Comparison of ENCODE assay signal across 21 cellular contexts in the genomic region with DNA sequence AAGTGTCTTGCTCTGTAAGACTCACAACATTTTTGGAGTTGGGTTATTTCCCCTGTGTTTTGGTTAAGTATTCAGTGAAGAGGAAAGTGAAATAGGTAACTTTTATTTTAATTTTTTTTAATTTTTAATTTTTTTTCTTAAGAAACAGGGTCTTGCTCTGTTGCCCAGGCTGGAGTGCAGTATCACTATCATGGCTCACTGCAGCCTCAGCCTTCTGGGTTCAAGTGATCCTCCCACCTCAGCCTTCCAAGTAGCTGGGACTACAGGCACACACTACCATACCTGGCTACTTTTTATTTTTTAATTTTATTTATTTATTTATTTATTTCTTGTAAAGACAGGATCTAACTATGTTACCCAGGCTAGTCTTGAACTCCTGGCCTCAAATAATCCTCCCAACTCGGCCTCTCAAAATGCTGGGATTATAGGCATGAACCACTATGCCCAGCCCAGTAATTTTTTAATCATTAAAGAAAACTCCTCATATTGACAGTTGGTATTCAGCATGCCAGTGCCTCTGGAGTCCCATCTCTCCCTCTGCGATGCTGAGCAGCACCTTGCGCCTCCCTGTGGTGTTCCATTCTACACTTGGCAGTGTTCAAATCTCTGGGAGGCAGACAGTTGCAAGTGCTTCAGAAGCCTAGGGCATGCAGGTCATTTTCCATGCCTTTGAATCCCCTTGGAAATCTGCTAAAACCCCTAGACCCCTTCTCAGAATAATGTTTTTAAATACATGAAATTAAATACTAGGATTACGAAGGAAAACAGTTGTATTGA. TPM values are rescaled to one million over a fixed set of nuclear protein-coding genes. Genes with fewer than 3 reads are reported as not detected.
A peak's percentile ranks its signal among the peaks of the same experiment; 100 is the strongest.
DNase-seq lines count a peak whose midpoint lies in the region; ATAC-seq and TF ChIP-seq lines count a peak whose summit lies in the region.
"Had no signal": no experiment of that assay in that cellular context is flagged by ENCODE, and none has a peak within 500 bp of the region (broad histone marks: within the 10 kb centered on the region; RNA-seq: fewer than 3 reads in every experiment).

No MANE protein-coding gene starts in this region.

- H2BK15ac ChIP-seq in mesendoderm (replicated peaks; ENCODE audit: low read depth) = no peak overlapping the region

- H3K23ac ChIP-seq in mesendoderm (ENCODE audit: low read length) = no peak overlapping the region

- H3K27me3 ChIP-seq in mesendoderm (ENCODE audit: insufficient read depth, low read length, poor library complexity) (no peaks in the 10 kb centered on the region), PC-3 (ENCODE audit: low read length) (no peaks in the 10 kb centered on the region)
- H3K27me3 ChIP-seq: heart right ventricle, neutrophil, thyroid gland had no signal

- H3K27ac Mint-ChIP-seq in activated CD4-positive, alpha-beta T cell treated with anti-CD3 and anti-CD28 coated beads for 36 hours = no peak overlapping the region
- H3K27ac Mint-ChIP-seq in activated T-cell treated with anti-CD3 and anti-CD28 coated beads, Interleukin-2, amount 50 U/mL, for 72 hours = no peak overlapping the region
- H3K27ac Mint-ChIP-seq: activated CD4-positive, alpha-beta memory T cell treated with anti-CD3 and anti-CD28 coated beads, Interleukin-2, amount 10 ng/mL, durations not matched to agents 7 days and 5 days; T-helper 1 cell treated with Interleukin-12 subunit alpha and Interleukin-12 subunit beta and Interleukin-4 antibody, amounts not matched to agents 30 μg/mL and 1 μg/mL, for 36 hours had no signal

- no peak for ATAC-seq in activated CD4-positive, alpha-beta T cell treated with anti-CD3 and anti-CD28 coated beads for 36 hours
- ATAC-seq in activated T-cell treated with anti-CD3 and anti-CD28 coated beads, Interleukin-2, amount 50 U/mL, for 72 hours (replicated peaks in 1 of 2) = no peak
- no peak for ATAC-seq in PC-3
- ATAC-seq: heart right ventricle; stimulated activated naive CD8-positive, alpha-beta T cell treated with anti-CD3 and anti-CD28 coated beads, Interleukin-15, Interleukin-2, amounts not matched to agents 100 U/mL and 50 U/mL, for 24 hours had no signal

- H3F3A ChIP-seq in PC-3 (ENCODE audit: low read length, unreplicated experiment) = no peaks in the 10 kb centered on the region

- no peak overlapping the region for H2AK5ac ChIP-seq in mesendoderm (ENCODE audit: low read length)

- no peak overlapping the region for H3K4me2 ChIP-seq in mesendoderm (ENCODE audit: low read length)
- no peak overlapping the region for H3K4me2 ChIP-seq in PC-3 (ENCODE audit: low read length)
- H3K4me2 ChIP-seq: smooth muscle cell had no signal

- H3K18ac ChIP-seq in mesendoderm (ENCODE audit: low read length) = no peak overlapping the region

- intact Hi-C loops in activated CD4-positive, alpha-beta T cell treated with anti-CD3 and anti-CD28 coated beads for 36 hours (cut with DNase I, micrococcal nuclease) = no loop called here
- intact Hi-C loops in PC-3 (cut with micrococcal nuclease) = no loop called here

- H3K9me2 ChIP-seq in PC-3 (replicated peaks; ENCODE audit: low read length) = no peaks in the 10 kb centered on the region

- H4K8ac ChIP-seq in mesendoderm (ENCODE audit: low read depth, low read length) = no peak overlapping the region

- H3K4me1 Mint-ChIP-seq in activated CD4-positive, alpha-beta T cell treated with anti-CD3 and anti-CD28 coated beads for 36 hours = no peaks in the 10 kb centered on the region
- no peaks in the 10 kb centered on the region for H3K4me1 Mint-ChIP-seq in activated T-cell treated with anti-CD3 and anti-CD28 coated beads, Interleukin-2, amount 50 U/mL, for 72 hours (ENCODE audit: low read depth)

- no peaks in the 10 kb centered on the region for H3K36me3 ChIP-seq in mesendoderm (ENCODE audit: control insufficient read depth, insufficient read depth, low read length)
- no peaks in the 10 kb centered on the region for H3K36me3 ChIP-seq in PC-3 (ENCODE audit: low read depth, low read length)
- H3K36me3 ChIP-seq: heart right ventricle, neutrophil, thyroid gland had no signal

- H3K9me3 Mint-ChIP-seq in activated CD4-positive, alpha-beta T cell treated with anti-CD3 and anti-CD28 coated beads for 36 hours (ENCODE audit: low read depth) = no peaks in the 10 kb centered on the region
- no peaks in the 10 kb centered on the region for H3K9me3 Mint-ChIP-seq in activated T-cell treated with anti-CD3 and anti-CD28 coated beads, Interleukin-2, amount 50 U/mL, for 72 hours
- H3K9me3 Mint-ChIP-seq: activated CD4-positive, alpha-beta memory T cell treated with anti-CD3 and anti-CD28 coated beads, Interleukin-2, amount 10 ng/mL, durations not matched to agents 7 days and 5 days; T-helper 1 cell treated with Interleukin-12 subunit alpha and Interleukin-12 subunit beta and Interleukin-4 antibody, amounts not matched to agents 30 μg/mL and 1 μg/mL, for 36 hours had no signal

- H2BK120ac ChIP-seq in mesendoderm (ENCODE audit: low read depth, low read length) = no peak overlapping the region

- peaks cover 18% of the 10 kb centered on the region for H3K27me3 Mint-ChIP-seq in activated CD4-positive, alpha-beta T cell treated with anti-CD3 and anti-CD28 coated beads for 36 hours
- H3K27me3 Mint-ChIP-seq in activated T-cell treated with anti-CD3 and anti-CD28 coated beads, Interleukin-2, amount 50 U/mL, for 72 hours (ENCODE audit: low read depth) = peaks cover 14% of the 10 kb centered on the region

- WGBS in mesendoderm (ENCODE audit: extremely low coverage, insufficient coverage, low lambda C conversion rate) = no CpG with 5 or more reads among the region's 4 CpGs

- H3K79me1 ChIP-seq in mesendoderm (ENCODE audit: low read length) = no peaks in the 10 kb centered on the region

- peak; percentile 22 for DNase-seq in activated CD4-positive, alpha-beta T cell treated with anti-CD3 and anti-CD28 coated beads for 36 hours
- DNase-seq in activated CD4-positive, alpha-beta T cell treated with anti-CD3 and anti-CD28 coated beads, Interleukin-2, amount 50 U/mL, for 1 hour = no peak
- DNase-seq in ELR (ENCODE audit: low read depth) (peak; percentile 15), NCI-H69 (lab: John Stamatoyannopoulos, UW) (peak; percentile 49), mesendoderm (peak; percentile 35), PC-3 (no peak)
- DNase-seq in activated T-cell treated with anti-CD3 and anti-CD28 coated beads, Interleukin-2, amount 50 U/mL, for 72 hours = no peak
- DNase-seq: activated CD4-positive, alpha-beta memory T cell treated with anti-CD3 and anti-CD28 coated beads, Interleukin-2, amount 10 ng/mL, durations not matched to agents 7 days and 5 days; activated gamma-delta T cell treated with Interleukin-2 at 50 U/mL for 16 hours; activated T-cell treated with anti-CD3 and anti-CD28 coated beads for 4 hours; amniotic stem cell; heart right ventricle; NCI-H1417 treated with DMSO at 0.1 percent for 48 hours; NCI-H510A treated with DMSO at 0.1 percent for 48 hours; SHP77; stimulated activated CD4-positive, alpha-beta T cell treated with anti-CD3 and anti-CD28 coated beads, Interleukin-2, amount 100 ng/mL, for 48 hours; stimulated activated naive CD8-positive, alpha-beta T cell treated with anti-CD3 and anti-CD28 coated beads, Interleukin-15, Interleukin-2, amounts not matched to agents 100 U/mL and 50 U/mL, for 24 hours; thyroid gland had no signal

- H3K56ac ChIP-seq in mesendoderm (ENCODE audit: low read length) = no peak overlapping the region

- no peaks in the 10 kb centered on the region for H3K9me3 ChIP-seq in PC-3 (ENCODE audit: low read length)
- H3K9me3 ChIP-seq: heart right ventricle, neutrophil, thyroid gland had no signal

- H3K27ac ChIP-seq in mesendoderm (ENCODE audit: low read depth, low read length) (no peak overlapping the region), PC-3 (ENCODE audit: low read length) (no peak overlapping the region)
- H3K27ac ChIP-seq: heart right ventricle, neutrophil, thyroid gland had no signal

- H2AFZ ChIP-seq in PC-3 (ENCODE audit: low read length) = no peak overlapping the region

- no peak overlapping the region for H2BK5ac ChIP-seq in mesendoderm (ENCODE audit: low read length)

- no peak overlapping the region for H3K4me3 ChIP-seq in mesendoderm (ENCODE audit: low read length)
- no peak overlapping the region for H3K4me3 ChIP-seq in PC-3 (ENCODE audit: low read length)
- H3K4me3 ChIP-seq: heart right ventricle, smooth muscle cell, thyroid gland had no signal

- no peak overlapping the region for H4K5ac ChIP-seq in mesendoderm (ENCODE audit: low read length)

- CTCF ChIA-PET in activated CD4-positive, alpha-beta T cell treated with anti-CD3 and anti-CD28 coated beads for 36 hours (lab: Charles Lee) = no interaction called here
- CTCF ChIA-PET in PC-3 (lab: Charles Lee) = no interaction called here

- POLR2A ChIA-PET in activated CD4-positive, alpha-beta T cell treated with anti-CD3 and anti-CD28 coated beads for 36 hours (lab: Charles Lee) = no interaction called here
- POLR2A ChIA-PET in PC-3 (lab: Charles Lee; ENCODE audit: unreplicated experiment) = no interaction called here

- H3K4ac ChIP-seq in mesendoderm (ENCODE audit: low read depth, low read length) = no peak overlapping the region

- H3K9ac ChIP-seq in mesendoderm (ENCODE audit: low read length) (no peak overlapping the region), PC-3 (ENCODE audit: low read length) (no peak overlapping the region)

- H3K4me1 ChIP-seq in mesendoderm (ENCODE audit: control insufficient read depth, low read depth, low read length) (no peaks in the 10 kb centered on the region), PC-3 (ENCODE audit: insufficient read depth, low read length) (peaks cover 22% of the 10 kb centered on the region)
- H3K4me1 ChIP-seq: thyroid gland had no signal

- BruUV-seq in PC-3 (replicated peaks; lab: Mats Ljungman, UMichigan) = no TSS peak

- H3K79me2 ChIP-seq in mesendoderm (ENCODE audit: control insufficient read depth, insufficient read depth, low read length) (no peaks in the 10 kb centered on the region), PC-3 (ENCODE audit: low read length) (no peaks in the 10 kb centered on the region)

- no peaks in the 10 kb centered on the region for H3K36me3 Mint-ChIP-seq in activated CD4-positive, alpha-beta T cell treated with anti-CD3 and anti-CD28 coated beads for 36 hours (ENCODE audit: low read depth)
- H3K36me3 Mint-ChIP-seq in activated T-cell treated with anti-CD3 and anti-CD28 coated beads, Interleukin-2, amount 50 U/mL, for 72 hours (ENCODE audit: insufficient read depth in 2 of 2) = no peaks in the 10 kb centered on the region

- no peak for TF ChIP-seq CTCF in PC-3 (conservative IDR thresholded peaks at IDR 0.05; ENCODE audit: low read depth, low read length)

- H4K20me1 ChIP-seq in PC-3 (ENCODE audit: low read length) = no peaks in the 10 kb centered on the region

- H3K4me3 Mint-ChIP-seq in activated CD4-positive, alpha-beta T cell treated with anti-CD3 and anti-CD28 coated beads for 36 hours = no peak overlapping the region
- H3K4me3 Mint-ChIP-seq in activated T-cell treated with anti-CD3 and anti-CD28 coated beads, Interleukin-2, amount 50 U/mL, for 72 hours = no peak overlapping the region
- H3K4me3 Mint-ChIP-seq: activated CD4-positive, alpha-beta memory T cell treated with anti-CD3 and anti-CD28 coated beads, Interleukin-2, amount 10 ng/mL, durations not matched to agents 7 days and 5 days; T-helper 1 cell treated with Interleukin-12 subunit alpha and Interleukin-12 subunit beta and Interleukin-4 antibody, amounts not matched to agents 30 μg/mL and 1 μg/mL, for 36 hours had no signal

RNA-seq across cellular contexts. Expression of a gene that starts 41.1 kb away (rescaled TPM):
- total RNA-seq in activated CD4-positive, alpha-beta T cell treated with anti-CD3 and anti-CD28 coated beads for 36 hours = 1 to 10 TPM; 2.5 to 3.4 TPM
- 1.3 TPM for polyA plus RNA-seq in mesendoderm (2013, experiment 1 of 2)
- polyA plus RNA-seq in mesendoderm (2013, experiment 2 of 2) = 1.2 TPM
- total RNA-seq in activated T-cell treated with anti-CD3 and anti-CD28 coated beads, Interleukin-2, amount 50 U/mL, for 72 hours = 1 to 10 TPM; 2.2 to 4.7 TPM
- 15.2 and 15.5 TPM in 2 replicates for total RNA-seq in PC-3 (2014; rRNA removed)

Comparison
In these comparisons a context has a peak if more than half of its experiments do, and no peak if none do; other contexts are left out.
1. DNase-seq: peak in activated CD4-positive, alpha-beta T cell treated with anti-CD3 and anti-CD28 coated beads for 36 hours (single experiment), ELR (single experiment), NCI-H69 (single experiment) and mesendoderm (single experiment); none in activated CD4-positive, alpha-beta T cell treated with anti-CD3 and anti-CD28 coated beads, Interleukin-2, amount 50 U/mL, for 1 hour (single experiment), activated T-cell treated with anti-CD3 and anti-CD28 coated beads, Interleukin-2, amount 50 U/mL, for 72 hours (0 of 2) and PC-3 (single experiment).